ENCODE assay signal across 12 cellular contexts in genomic region chr2:61356261-61356957, GRCh38.
DNase-seq lines count a peak whose midpoint lies in the region; ATAC-seq and TF ChIP-seq lines count a peak whose summit lies in the region.
"Had no signal": no experiment of that assay in that cellular context is flagged by ENCODE, and none has a peak within 500 bp of the region (broad histone marks: within the 10 kb centered on the region; RNA-seq: fewer than 3 reads in every experiment).

No MANE protein-coding gene starts in this region.

- H3K9me3 ChIP-seq in fibroblast of lung (ENCODE audit: control insufficient read depth, insufficient read depth, low read depth, low read length) (no peaks in the 10 kb centered on the region), smooth muscle cell (replicated peaks; ENCODE audit: low read depth) (no peaks in the 10 kb centered on the region)

- H3K27ac ChIP-seq in fibroblast of lung (ENCODE audit: insufficient read depth, low read length): peak overlapping the region; percentile 53
- H3K27ac ChIP-seq in smooth muscle cell (ENCODE audit: low read depth): peak overlapping the region; percentile 50

- intact Hi-C loops in activated CD4-positive, alpha-beta memory T cell treated with anti-CD3 and anti-CD28 coated beads for 36 hours (cut with micrococcal nuclease): no loop called here

- H3K9me3 Mint-ChIP-seq in activated CD4-positive, alpha-beta memory T cell treated with anti-CD3 and anti-CD28 coated beads for 36 hours: peaks cover 10% of the 10 kb centered on the region
- peaks cover 12% of the 10 kb centered on the region for H3K9me3 Mint-ChIP-seq in activated CD4-positive, alpha-beta memory T cell treated with anti-CD3 and anti-CD28 coated beads, Interleukin-2, amount 10 ng/mL, durations not matched to agents 7 days and 5 days

- DNase-seq in activated CD4-positive, alpha-beta memory T cell treated with anti-CD3 and anti-CD28 coated beads for 36 hours: no peak
- DNase-seq in activated CD4-positive, alpha-beta memory T cell treated with anti-CD3 and anti-CD28 coated beads, Interleukin-2, amount 10 ng/mL, durations not matched to agents 7 days and 5 days: no peak
- DNase-seq in NCI-H226 (peak; percentile 15), fibroblast of lung (ENCODE audit: low read depth in 2 of 2) (peak; percentile 15 to 79), smooth muscle cell (lab: John Stamatoyannopoulos, UW; ENCODE audit: unreplicated experiment) (no peak)
- DNase-seq in activated effector memory CD4-positive, alpha-beta T cell treated with Interleukin-2 at 50 U/mL for 16 hours: no peak
- DNase-seq: SHP77 treated with DMSO at 0.1 percent for 48 hours; stimulated activated CD4-positive, alpha-beta T cell treated with anti-CD3 and anti-CD28 coated beads, Interleukin-12 subunit alpha, Interleukin-12 subunit beta, amount 100 ng/mL, for 4 hours; stimulated activated naive CD4-positive, alpha-beta T cell had no signal

- H3K36me3 ChIP-seq in fibroblast of lung (ENCODE audit: control insufficient read depth, insufficient read depth, low read length): peaks cover 2% of the 10 kb centered on the region
- H3K36me3 ChIP-seq in smooth muscle cell (ENCODE audit: low read depth): peaks cover 3% of the 10 kb centered on the region

- H2AFZ ChIP-seq in fibroblast of lung (ENCODE audit: low read length): no peak overlapping the region
- H2AFZ ChIP-seq in smooth muscle cell (ENCODE audit: low read depth): no peak overlapping the region

- H3F3A ChIP-seq in smooth muscle cell (ENCODE audit: low read depth): no peaks in the 10 kb centered on the region

- H3K4me1 ChIP-seq in fibroblast of lung (ENCODE audit: control insufficient read depth, extremely low read depth, insufficient read depth, low read length) (peaks cover 3% of the 10 kb centered on the region), smooth muscle cell (ENCODE audit: low read depth) (peaks cover 13% of the 10 kb centered on the region)

- peaks cover 39% of the 10 kb centered on the region for H3K36me3 Mint-ChIP-seq in activated CD4-positive, alpha-beta memory T cell treated with anti-CD3 and anti-CD28 coated beads for 36 hours
- peaks cover 51% of the 10 kb centered on the region for H3K36me3 Mint-ChIP-seq in activated CD4-positive, alpha-beta memory T cell treated with anti-CD3 and anti-CD28 coated beads, Interleukin-2, amount 10 ng/mL, durations not matched to agents 7 days and 5 days (ENCODE audit: low read depth)

- H3K27me3 Mint-ChIP-seq in activated CD4-positive, alpha-beta memory T cell treated with anti-CD3 and anti-CD28 coated beads for 36 hours: no peaks in the 10 kb centered on the region
- no peaks in the 10 kb centered on the region for H3K27me3 Mint-ChIP-seq in activated CD4-positive, alpha-beta memory T cell treated with anti-CD3 and anti-CD28 coated beads, Interleukin-2, amount 10 ng/mL, durations not matched to agents 7 days and 5 days
- H3K27me3 Mint-ChIP-seq: B cell had no signal

- no peak overlapping the region for H3K4me3 Mint-ChIP-seq in activated CD4-positive, alpha-beta memory T cell treated with anti-CD3 and anti-CD28 coated beads for 36 hours
- H3K4me3 Mint-ChIP-seq in activated CD4-positive, alpha-beta memory T cell treated with anti-CD3 and anti-CD28 coated beads, Interleukin-2, amount 10 ng/mL, durations not matched to agents 7 days and 5 days: no peak overlapping the region
- H3K4me3 Mint-ChIP-seq: B cell had no signal

- H4K20me1 ChIP-seq in fibroblast of lung (ENCODE audit: control insufficient read depth, extremely low read depth, insufficient read depth, low read length) (no peaks in the 10 kb centered on the region), smooth muscle cell (ENCODE audit: low read depth) (peaks cover 92% of the 10 kb centered on the region)

- no peak for ATAC-seq in HG02840 (IDR thresholded peaks at IDR 0.05; ENCODE audit: low FRiP score, unreplicated experiment)
- ATAC-seq in HG03095 (IDR thresholded peaks at IDR 0.05; ENCODE audit: unreplicated experiment): no peak

- TF ChIP-seq CTCF in fibroblast of lung (conservative IDR thresholded peaks at IDR 0.05 in 1 of 2, IDR thresholded peaks at IDR 0.05 in 1 of 2; ENCODE audit: low read depth in 1 of 2, low read length in 2 of 2): no peak
- TF ChIP-seq CTCF in smooth muscle cell (IDR thresholded peaks at IDR 0.05; ENCODE audit: borderline replicate concordance, insufficient read depth, poor library complexity, severe bottlenecking): no peak

- peaks cover 39% of the 10 kb centered on the region for H3K4me1 Mint-ChIP-seq in activated CD4-positive, alpha-beta memory T cell treated with anti-CD3 and anti-CD28 coated beads for 36 hours (ENCODE audit: low read depth)
- peaks cover 21% of the 10 kb centered on the region for H3K4me1 Mint-ChIP-seq in activated CD4-positive, alpha-beta memory T cell treated with anti-CD3 and anti-CD28 coated beads, Interleukin-2, amount 10 ng/mL, durations not matched to agents 7 days and 5 days

- POLR2A ChIA-PET in activated CD4-positive, alpha-beta memory T cell treated with anti-CD3 and anti-CD28 coated beads for 36 hours (lab: Charles Lee): no interaction called here
- POLR2A ChIA-PET in activated CD4-positive, alpha-beta memory T cell treated with anti-CD3 and anti-CD28 coated beads, Interleukin-2, amount 10 ng/mL, durations not matched to agents 7 days and 5 days (lab: Charles Lee): no interaction called here

- H3K27me3 ChIP-seq in fibroblast of lung (ENCODE audit: control insufficient read depth, insufficient read depth, low read length) (no peaks in the 10 kb centered on the region), smooth muscle cell (ENCODE audit: low read depth) (no peaks in the 10 kb centered on the region)

- CTCF ChIA-PET in activated CD4-positive, alpha-beta memory T cell treated with anti-CD3 and anti-CD28 coated beads for 36 hours (lab: Charles Lee): no interaction called here
- CTCF ChIA-PET in activated CD4-positive, alpha-beta memory T cell treated with anti-CD3 and anti-CD28 coated beads, Interleukin-2, amount 10 ng/mL, durations not matched to agents 7 days and 5 days (lab: Charles Lee): no interaction called here

- H3K79me2 ChIP-seq in fibroblast of lung (ENCODE audit: control insufficient read depth, insufficient read depth, low read length): peaks cover 26% of the 10 kb centered on the region
- H3K79me2 ChIP-seq in smooth muscle cell (ENCODE audit: low read depth): peaks cover 79% of the 10 kb centered on the region

- H3K4me3 ChIP-seq in fibroblast of lung (replicated peaks in 1 of 4; ENCODE audit: control extremely low read depth in 1 of 4, insufficient read depth in 1 of 4, low read depth in 3 of 4, low read length in 4 of 4) (peak overlapping the region in 1 of 4 experiments; percentile 11), smooth muscle cell (peak overlapping the region; percentile 4)

- peak overlapping the region; percentile 66 for H3K4me2 ChIP-seq in fibroblast of lung (ENCODE audit: extremely low read depth, insufficient read depth, low read length)
- H3K4me2 ChIP-seq in smooth muscle cell: peak overlapping the region; percentile 67

- H3K27ac Mint-ChIP-seq in activated CD4-positive, alpha-beta memory T cell treated with anti-CD3 and anti-CD28 coated beads for 36 hours: peak overlapping the region; percentile 38
- no peak overlapping the region for H3K27ac Mint-ChIP-seq in activated CD4-positive, alpha-beta memory T cell treated with anti-CD3 and anti-CD28 coated beads, Interleukin-2, amount 10 ng/mL, durations not matched to agents 7 days and 5 days
- H3K27ac Mint-ChIP-seq: B cell had no signal

- 59% methylated on average over 4 of the region's 4 CpGs for WGBS in smooth muscle cell (ENCODE audit: low lambda C conversion rate)

- no peak overlapping the region for H3K9ac ChIP-seq in fibroblast of lung (ENCODE audit: insufficient read depth, low read length)
- no peak overlapping the region for H3K9ac ChIP-seq in smooth muscle cell (ENCODE audit: low read depth)

Comparison
In these comparisons a context has a peak if more than half of its experiments do, and no peak if none do; other contexts are left out.
1. DNase-seq: peak in NCI-H226 (single experiment) and fibroblast of lung (2 of 2); none in activated CD4-positive, alpha-beta memory T cell treated with anti-CD3 and anti-CD28 coated beads for 36 hours (single experiment), activated CD4-positive, alpha-beta memory T cell treated with anti-CD3 and anti-CD28 coated beads, Interleukin-2, amount 10 ng/mL, durations not matched to agents 7 days and 5 days (single experiment), smooth muscle cell (single experiment) and activated effector memory CD4-positive, alpha-beta T cell treated with Interleukin-2 at 50 U/mL for 16 hours (single experiment).